ENCODE assay signal across 23 cellular contexts in genomic region chr5:489689-490080, GRCh38.
"Had no signal": no experiment of that assay in that cellular context is flagged by ENCODE, and none has a peak within 500 bp of the region (broad histone marks: within the 10 kb centered on the region; RNA-seq: fewer than 3 reads in every experiment).

No MANE protein-coding gene starts in this region.

- H3K27ac Mint-ChIP-seq: mesothelial cell of epicardium; natural killer cell; stimulated activated effector memory CD8-positive, alpha-beta T cell treated with anti-CD3 and anti-CD28 coated beads, Interleukin-12 subunit alpha, Interleukin-12 subunit beta, amount 100 ng/mL, for 72 hours; stimulated activated naive CD8-positive, alpha-beta T cell treated with anti-CD3 and anti-CD28 coated beads, Interleukin-15, Interleukin-2, amounts not matched to agents 100 ng/mL and 50 ng/mL, for 24 hours; type B pancreatic cell had no signal

- H3K9ac ChIP-seq: parathyroid adenoma had no signal

- H3K9me3 Mint-ChIP-seq: mesothelial cell of epicardium; naive B cell; natural killer cell; stimulated activated effector memory CD8-positive, alpha-beta T cell treated with anti-CD3 and anti-CD28 coated beads, Interleukin-12 subunit alpha, Interleukin-12 subunit beta, amount 100 ng/mL, for 72 hours; stimulated activated naive CD8-positive, alpha-beta T cell treated with anti-CD3 and anti-CD28 coated beads, Interleukin-15, Interleukin-2, amounts not matched to agents 100 ng/mL and 50 ng/mL, for 24 hours; type B pancreatic cell had no signal

- FAIRE-seq: small intestine had no signal

- H3K27ac ChIP-seq: heart left ventricle, left ventricle myocardium inferior, neutrophil, parathyroid adenoma, psoas muscle, spleen, uterus had no signal

- H3K4me3 Mint-ChIP-seq: mesothelial cell of epicardium; naive B cell; natural killer cell; stimulated activated effector memory CD8-positive, alpha-beta T cell treated with anti-CD3 and anti-CD28 coated beads, Interleukin-12 subunit alpha, Interleukin-12 subunit beta, amount 100 ng/mL, for 72 hours; stimulated activated naive CD8-positive, alpha-beta T cell treated with anti-CD3 and anti-CD28 coated beads, Interleukin-15, Interleukin-2, amounts not matched to agents 100 ng/mL and 50 ng/mL, for 24 hours; type B pancreatic cell had no signal

- DNase-seq: heart left ventricle; islet precursor cell; left ventricle myocardium inferior; mesendoderm; naive B cell; natural killer cell; occipital lobe; psoas muscle; small intestine; spleen; stimulated activated CD4-positive, alpha-beta T cell treated with anti-CD3 and anti-CD28 coated beads, Interleukin-4, amount 100 ng/mL, for 24 hours; stimulated activated naive CD4-positive, alpha-beta T cell; substantia nigra; uterus had no signal

- H3K36me3 Mint-ChIP-seq: mesothelial cell of epicardium; naive B cell; natural killer cell; stimulated activated effector memory CD8-positive, alpha-beta T cell treated with anti-CD3 and anti-CD28 coated beads, Interleukin-12 subunit alpha, Interleukin-12 subunit beta, amount 100 ng/mL, for 72 hours; type B pancreatic cell had no signal

- H3K9me3 ChIP-seq: heart left ventricle, left ventricle myocardium inferior, neutrophil, psoas muscle, spleen, tibial nerve, uterus had no signal

- H3K4me1 ChIP-seq: parathyroid adenoma, psoas muscle, uterus had no signal

- H3K36me3 ChIP-seq: heart left ventricle, left ventricle myocardium inferior, neutrophil, spleen, uterus had no signal

- H3K4me3 ChIP-seq: heart left ventricle, left ventricle myocardium inferior, lung, psoas muscle, spleen, tibial nerve, uterus had no signal

- ATAC-seq: natural killer cell; psoas muscle; sciatic nerve; stimulated activated effector memory CD8-positive, alpha-beta T cell treated with anti-CD3 and anti-CD28 coated beads, Interleukin-12 subunit alpha, Interleukin-12 subunit beta, amount 100 ng/mL, for 72 hours had no signal

- H2AFZ ChIP-seq: parathyroid adenoma had no signal

- H3K79me2 ChIP-seq: parathyroid adenoma had no signal

- H3K27me3 Mint-ChIP-seq: stimulated activated naive CD8-positive, alpha-beta T cell treated with anti-CD3 and anti-CD28 coated beads, Interleukin-15, Interleukin-2, amounts not matched to agents 100 ng/mL and 50 ng/mL, for 24 hours had no signal

- H3K4me1 Mint-ChIP-seq: stimulated activated effector memory CD8-positive, alpha-beta T cell treated with anti-CD3 and anti-CD28 coated beads, Interleukin-12 subunit alpha, Interleukin-12 subunit beta, amount 100 ng/mL, for 72 hours had no signal
